In the genomic region with DNA sequence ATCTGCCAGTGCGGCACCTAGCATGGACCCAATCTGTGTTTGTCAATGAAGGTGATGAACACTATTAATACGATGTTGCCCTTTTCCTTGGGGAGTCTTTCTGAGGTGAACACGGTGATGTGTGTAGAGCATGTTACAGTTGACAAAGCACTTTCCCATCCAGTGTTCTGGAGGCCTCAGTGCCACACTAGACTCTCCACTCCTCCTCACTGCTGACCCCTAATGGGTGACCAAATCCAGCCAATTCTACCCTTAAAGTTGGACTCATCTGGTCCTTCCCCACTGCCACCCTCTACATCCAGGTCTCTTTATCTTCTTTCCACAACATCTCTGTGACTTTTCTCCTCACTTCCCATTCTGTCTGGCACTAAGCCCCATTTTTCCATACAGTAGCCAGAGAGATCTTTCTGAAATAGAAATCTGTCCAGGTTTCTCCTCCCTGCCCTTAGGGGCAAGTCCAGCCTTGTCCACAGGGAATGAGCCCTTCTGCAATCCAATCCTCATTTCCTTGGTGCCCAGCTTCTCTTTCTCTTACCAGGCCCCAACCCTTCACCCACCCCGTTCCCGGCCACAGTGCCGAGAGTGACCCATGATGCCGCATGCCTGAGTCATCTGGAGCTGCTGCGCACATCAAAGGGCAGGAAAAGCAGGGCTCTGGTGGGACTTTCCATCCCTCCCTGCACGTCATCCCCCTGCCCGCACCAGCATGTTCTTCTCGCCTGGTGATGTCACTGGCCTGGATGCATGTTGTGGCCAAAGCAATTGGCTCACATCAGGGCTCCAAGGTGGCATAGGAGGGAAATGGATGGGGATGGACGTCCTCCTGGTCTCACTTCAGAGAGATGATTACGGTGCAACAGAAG, we compare ENCODE assay signal across 14 cellular contexts.
DNase-seq lines count a peak whose midpoint lies in the region; ATAC-seq and TF ChIP-seq lines count a peak whose summit lies in the region.
"Had no signal": no experiment of that assay in that cellular context is flagged by ENCODE, and none has a peak within 500 bp of the region (broad histone marks: within the 10 kb centered on the region; RNA-seq: fewer than 3 reads in every experiment).

No MANE protein-coding gene starts in this region.

- ATAC-seq in stimulated activated naive CD8-positive, alpha-beta T cell treated with anti-CD3 and anti-CD28 coated beads, Interleukin-15, Interleukin-2, amounts not matched to agents 100 U/mL and 50 U/mL, for 24 hours: peak; percentile 28
- ATAC-seq in stimulated activated naive CD8-positive, alpha-beta T cell treated with anti-CD3 and anti-CD28 coated beads, Interleukin-15, amount 100 ng/mL, for 72 hours: no peak
- ATAC-seq in HG02798 (IDR thresholded peaks at IDR 0.05; ENCODE audit: poor library complexity, unreplicated experiment): no peak
- ATAC-seq: activated naive CD8-positive, alpha-beta T cell treated with anti-CD3 and anti-CD28 coated beads, Interleukin-2, amount 50 U/mL, for 24 hours had no signal

- H3K4me3 Mint-ChIP-seq in stimulated activated naive CD8-positive, alpha-beta T cell treated with anti-CD3 and anti-CD28 coated beads, Interleukin-15, amount 100 ng/mL, for 72 hours: no peak overlapping the region
- H3K4me3 Mint-ChIP-seq: activated naive CD8-positive, alpha-beta T cell treated with anti-CD3 and anti-CD28 coated beads, Interleukin-2, amount 50 U/mL, for 24 hours; IgD-negative memory B cell; type B pancreatic cell had no signal

- H3K27me3 Mint-ChIP-seq in stimulated activated naive CD8-positive, alpha-beta T cell treated with anti-CD3 and anti-CD28 coated beads, Interleukin-15, amount 100 ng/mL, for 72 hours: peaks cover 29% of the 10 kb centered on the region

- no peaks in the 10 kb centered on the region for H3K27me3 ChIP-seq in H7 (ENCODE audit: control insufficient read depth, insufficient read depth, low read length)

- H3K4me1 Mint-ChIP-seq in stimulated activated naive CD8-positive, alpha-beta T cell treated with anti-CD3 and anti-CD28 coated beads, Interleukin-15, amount 100 ng/mL, for 72 hours: no peaks in the 10 kb centered on the region
- H3K4me1 Mint-ChIP-seq: activated naive CD8-positive, alpha-beta T cell treated with anti-CD3 and anti-CD28 coated beads, Interleukin-2, amount 50 U/mL, for 24 hours; IgD-negative memory B cell had no signal

- no peak for TF ChIP-seq CTCF in fibroblast of the aortic adventitia (IDR thresholded peaks at IDR 0.05; ENCODE audit: insufficient read depth, low read length)
- no peak for TF ChIP-seq CTCF in coronary artery (IDR thresholded peaks at IDR 0.05)

- no peak overlapping the region for H3K27ac Mint-ChIP-seq in stimulated activated naive CD8-positive, alpha-beta T cell treated with anti-CD3 and anti-CD28 coated beads, Interleukin-15, amount 100 ng/mL, for 72 hours
- H3K27ac Mint-ChIP-seq: activated naive CD8-positive, alpha-beta T cell treated with anti-CD3 and anti-CD28 coated beads, Interleukin-2, amount 50 U/mL, for 24 hours; IgD-negative memory B cell; type B pancreatic cell had no signal

- H3K4me3 ChIP-seq in fibroblast of the aortic adventitia (ENCODE audit: low read depth, low read length) (no peak overlapping the region), H7 (ENCODE audit: insufficient read depth, low read depth, low read length) (no peak overlapping the region), coronary artery (no peak overlapping the region)
- H3K4me3 ChIP-seq: sigmoid colon had no signal

- no peak overlapping the region for H3K27ac ChIP-seq in coronary artery
- H3K27ac ChIP-seq: sigmoid colon had no signal

- no peaks in the 10 kb centered on the region for H3K9me3 Mint-ChIP-seq in stimulated activated naive CD8-positive, alpha-beta T cell treated with anti-CD3 and anti-CD28 coated beads, Interleukin-15, amount 100 ng/mL, for 72 hours
- H3K9me3 Mint-ChIP-seq: activated naive CD8-positive, alpha-beta T cell treated with anti-CD3 and anti-CD28 coated beads, Interleukin-2, amount 50 U/mL, for 24 hours; IgD-negative memory B cell; type B pancreatic cell had no signal

- no peaks in the 10 kb centered on the region for H3K36me3 ChIP-seq in H7 (replicated peaks; ENCODE audit: control insufficient read depth, insufficient read depth, low read length)
- H3K36me3 ChIP-seq: sigmoid colon had no signal

- no peak for DNase-seq in stimulated activated naive CD8-positive, alpha-beta T cell treated with anti-CD3 and anti-CD28 coated beads, Interleukin-15, Interleukin-2, amounts not matched to agents 100 U/mL and 50 U/mL, for 24 hours
- no peak for DNase-seq in stimulated activated naive CD8-positive, alpha-beta T cell treated with anti-CD3 and anti-CD28 coated beads, Interleukin-15, amount 100 ng/mL, for 72 hours
- DNase-seq in T1000 (lab: John Stamatoyannopoulos, UW) (peak; percentile 72), fibroblast of the aortic adventitia (ENCODE audit: low read depth) (peak; percentile 47), cerebellum (ENCODE audit: low spot score) (no peak), H7 (no peak), coronary artery (ENCODE audit: low spot score) (no peak)
- DNase-seq: activated naive CD8-positive, alpha-beta T cell treated with anti-CD3 and anti-CD28 coated beads, Interleukin-2, amount 50 U/mL, for 24 hours; GDM1; NCI-H1930; sigmoid colon had no signal

Comparison
In these comparisons a context has a peak if more than half of its experiments do, and no peak if none do; other contexts are left out.
1. DNase-seq: peak in T1000 (single experiment) and fibroblast of the aortic adventitia (single experiment); none in stimulated activated naive CD8-positive, alpha-beta T cell treated with anti-CD3 and anti-CD28 coated beads, Interleukin-15, Interleukin-2, amounts not matched to agents 100 U/mL and 50 U/mL, for 24 hours (single experiment), stimulated activated naive CD8-positive, alpha-beta T cell treated with anti-CD3 and anti-CD28 coated beads, Interleukin-15, amount 100 ng/mL, for 72 hours (0 of 2), cerebellum (single experiment), H7 (single experiment) and coronary artery (single experiment).